In genomic region chr1:206563367-206563953, GRCh38 we compare ENCODE assay signal across 10 cellular contexts. TPM values are rescaled to one million over a fixed set of nuclear protein-coding genes. Genes with fewer than 3 reads are reported as not detected.
DNase-seq lines count a peak whose midpoint lies in the region; ATAC-seq and TF ChIP-seq lines count a peak whose summit lies in the region.
"Had no signal": no experiment of that assay in that cellular context is flagged by ENCODE, and none has a peak within 500 bp of the region (broad histone marks: within the 10 kb centered on the region; RNA-seq: fewer than 3 reads in every experiment).

No MANE protein-coding gene starts in this region.

- no peaks in the 10 kb centered on the region for H3K27me3 Mint-ChIP-seq in T-cell

- ATAC-seq in GM19023 (IDR thresholded peaks at IDR 0.05; ENCODE audit: unreplicated experiment), result peak; percentile 32
- ATAC-seq in HG02943 (IDR thresholded peaks at IDR 0.05; ENCODE audit: low read depth, unreplicated experiment), result peak; percentile 31
- peak in 2 of 4 experiments; percentile 9 to 28 for ATAC-seq in T-cell (replicated peaks in 1 of 4)
- ATAC-seq: foreskin keratinocyte had no signal

- H3K4me1 Mint-ChIP-seq in T-cell, result peaks cover 90 to 95% (median 94%) of the 10 kb centered on the region in 3 donors

- no peak overlapping the region for H3K4me3 ChIP-seq in ascending aorta

- H3K9me3 Mint-ChIP-seq in T-cell, result no peaks in the 10 kb centered on the region

- CTCF ChIA-PET in T-cell (lab: Charles Lee), result interaction anchor here (0.7 to 6.0 kb wide), 13 partner anchors 8 to 256 kb away, joined by 3 to 70 read pairs (median 4); no protein-coding TSS in a partner anchor

- no peaks in the 10 kb centered on the region for H3K36me3 ChIP-seq in ascending aorta

- H3K4me3 Mint-ChIP-seq in T-cell, result peak overlapping the region; percentile 68 to 96 (median 75)

- peak overlapping the region; percentile 97 to 99 for H3K27ac Mint-ChIP-seq in T-cell

- POLR2A ChIA-PET in T-cell (lab: Charles Lee), result interaction anchor here in 1 of 2 donors (0.6 to 2.1 kb wide), 5 partner anchors 9 to 18 kb away, joined by 3 to 18 read pairs (median 9); no protein-coding TSS in a partner anchor

- TF ChIP-seq CTCF in ascending aorta (IDR thresholded peaks at IDR 0.05), result no peak

- peak; percentile 47 for DNase-seq in 8988T
- DNase-seq in T-cell, result no peak
- no peak for DNase-seq in HCEC 1CT
- no peak for DNase-seq in SHP77 treated with DMSO at 0.1 percent for 48 hours (lab: John Stamatoyannopoulos, UW)
- DNase-seq in activated effector memory CD4-positive, alpha-beta T cell treated with anti-CD3 and anti-CD28 coated beads, Interleukin-2, amount 50 U/mL, for 16 hours, result no peak
- no peak for DNase-seq in ascending aorta (ENCODE audit: low spot score in 2 of 2)

- no peaks in the 10 kb centered on the region for H3K4me1 ChIP-seq in ascending aorta
- H3K4me1 ChIP-seq: foreskin keratinocyte had no signal

- H3K27me3 ChIP-seq in ascending aorta, result no peaks in the 10 kb centered on the region
- H3K27me3 ChIP-seq: foreskin keratinocyte had no signal

- H3K9me3 ChIP-seq in ascending aorta, result no peaks in the 10 kb centered on the region

- H3K36me3 Mint-ChIP-seq in T-cell, result peaks cover 78% of the 10 kb centered on the region

- intact Hi-C loops in ascending aorta (cut with DNase I), result no loop called here

- H3K27ac ChIP-seq in ascending aorta, result no peak overlapping the region
- H3K27ac ChIP-seq: C4-2B, foreskin keratinocyte had no signal

RNA-seq across cellular contexts. Expression of gene EIF2D, which starts 48.8 kb away (rescaled TPM):
- total RNA-seq in T-cell (10 to 100 TPM; 48.0 to 56.7 (median 49.3) TPM), ascending aorta (40.2 TPM)

RNA-seq across cellular contexts. Expression of gene RASSF5, which starts 56.1 kb away (rescaled TPM):
- total RNA-seq in T-cell (100 to 1,000 TPM; 174 to 224 (median 204) TPM), ascending aorta (8.9 TPM)

Comparison
In these comparisons a context has a peak if more than half of its experiments do, and no peak if none do; other contexts are left out.
1. RNA of gene RASSF5, which starts 56.1 kb away (total RNA-seq): 174 to 224 TPM in T-cell; 8.9 TPM in ascending aorta (single experiment); every median in the first group is over 10 times any median in the second.